In genomic region chr13:75938811-75939525, GRCh38 we compare ENCODE assay signal across 26 cellular contexts.
DNase-seq lines count a peak whose midpoint lies in the region; ATAC-seq and TF ChIP-seq lines count a peak whose summit lies in the region.
"Had no signal": no experiment of that assay in that cellular context is flagged by ENCODE, and none has a peak within 500 bp of the region (broad histone marks: within the 10 kb centered on the region; RNA-seq: fewer than 3 reads in every experiment).

No MANE protein-coding gene starts in this region.

- no peak for TF ChIP-seq POLR2A in heart left ventricle (IDR thresholded peaks at IDR 0.05)

- H3K36me3 Mint-ChIP-seq in stimulated activated naive B cell treated with anti-CD40 and anti-IgM and Interleukin-4, amounts not matched to agents 10 μg/mL and 1 μg/mL and 100 μg/mL, for 72 hours = no peaks in the 10 kb centered on the region
- H3K36me3 Mint-ChIP-seq: CD4-positive, alpha-beta memory T cell; neural progenitor cell had no signal

- H3K9me3 ChIP-seq in heart left ventricle (peaks cover 0 to 4% (median 0%) of the 10 kb centered on the region in 12 donors), osteoblast (ENCODE audit: low read depth, low read length) (no peaks in the 10 kb centered on the region)
- H3K9me3 ChIP-seq: prostate gland, transverse colon had no signal

- TF ChIP-seq CTCF in heart left ventricle (IDR thresholded peaks at IDR 0.05) (no peak), osteoblast (IDR thresholded peaks at IDR 0.05; ENCODE audit: extremely low read depth, low read depth, low read length) (no peak)

- H3K4me3 ChIP-seq in heart left ventricle (no peak overlapping the region), osteoblast (ENCODE audit: insufficient read depth, low read length) (no peak overlapping the region)
- H3K4me3 ChIP-seq: heart right ventricle, neural progenitor cell, PC-9, prostate gland, transverse colon had no signal

- no peak for DNase-seq in left ventricle myocardium superior
- DNase-seq in heart left ventricle = no peak
- DNase-seq in fibroblast of peridontal ligament (ENCODE audit: extremely low read depth) = peak; percentile 79
- no peak for DNase-seq in osteoblast (ENCODE audit: insufficient read length, low spot score, missing footprints)
- no peak for DNase-seq in stimulated activated naive B cell treated with anti-CD40 and anti-IgM and Interleukin-4, amounts not matched to agents 10 μg/mL and 1 μg/mL and 100 μg/mL, for 72 hours
- no peak for DNase-seq in GM03348 (ENCODE audit: low spot score)
- DNase-seq in NCI-H345 treated with DMSO at 0.1 percent for 48 hours (lab: John Stamatoyannopoulos, UW; ENCODE audit: unreplicated experiment) = no peak
- DNase-seq: activated CD4-positive, alpha-beta T cell treated with anti-CD3 and anti-CD28 coated beads, Interleukin-2, amount 50 U/mL, for 1 hour; activated CD8-positive, alpha-beta memory T cell treated with anti-CD3 and anti-CD28 coated beads, Interleukin-2, amount 50 U/mL, for 4 hours; activated naive CD8-positive, alpha-beta T cell treated with anti-CD3 and anti-CD28 coated beads, Interleukin-2, amount 50 U/mL, for 24 hours; CD4-positive, alpha-beta memory T cell; DND-41; heart right ventricle; Karpas-422; NCI-H1092; NCI-H748 treated with DMSO at 0.1 percent for 48 hours; PC-9; SIG-M5; small intestine; transverse colon had no signal

- no peak overlapping the region for H3K27ac Mint-ChIP-seq in stimulated activated naive B cell treated with anti-CD40 and anti-IgM and Interleukin-4, amounts not matched to agents 10 μg/mL and 1 μg/mL and 100 μg/mL, for 72 hours
- H3K27ac Mint-ChIP-seq: activated naive CD8-positive, alpha-beta T cell treated with anti-CD3 and anti-CD28 coated beads, Interleukin-2, amount 50 U/mL, for 24 hours; CD4-positive, alpha-beta memory T cell; neural progenitor cell; stimulated activated naive CD8-positive, alpha-beta T cell treated with anti-CD3 and anti-CD28 coated beads, Interleukin-15, Interleukin-2, amounts not matched to agents 100 ng/mL and 50 ng/mL, for 24 hours had no signal

- H3K4me1 ChIP-seq in heart left ventricle = peaks cover 0 to 9% (median 0%) of the 10 kb centered on the region in 12 donors
- no peaks in the 10 kb centered on the region for H3K4me1 ChIP-seq in osteoblast (ENCODE audit: insufficient read depth, low read length)
- H3K4me1 ChIP-seq: heart right ventricle, neural progenitor cell, prostate gland, transverse colon had no signal

- ATAC-seq in left ventricle myocardium superior = peak; percentile 45
- no peak for ATAC-seq in heart left ventricle
- ATAC-seq in stimulated activated naive B cell treated with anti-CD40 and anti-IgM and Interleukin-4, amounts not matched to agents 10 μg/mL and 1 μg/mL and 100 μg/mL, for 72 hours (replicated peaks) = no peak
- ATAC-seq: activated naive CD8-positive, alpha-beta T cell treated with anti-CD3 and anti-CD28 coated beads, Interleukin-2, amount 50 U/mL, for 24 hours; heart right ventricle had no signal

- WGBS in heart left ventricle, 4 donors = 45 to 69% (median 62%) methylated on average over 2 of the region's 2 CpGs
- 50 to 75% (median 51%) methylated on average over 2 of the region's 2 CpGs for WGBS in adipose tissue, 3 donors

- H3K4me2 ChIP-seq in osteoblast (ENCODE audit: insufficient read depth, low read length) = no peak overlapping the region
- H3K4me2 ChIP-seq: neural progenitor cell, PC-9 had no signal

- intact Hi-C loops in left ventricle myocardium superior (cut with micrococcal nuclease) (no loop called here), heart left ventricle (cut with DNase I) (no loop called here)

- H3K27me3 ChIP-seq in heart left ventricle (no peaks in the 10 kb centered on the region), osteoblast (ENCODE audit: insufficient read depth, low read length) (no peaks in the 10 kb centered on the region)
- H3K27me3 ChIP-seq: heart right ventricle, neural progenitor cell, transverse colon had no signal

- H2AFZ ChIP-seq in osteoblast (ENCODE audit: low read length) = no peak overlapping the region
- H2AFZ ChIP-seq: neural progenitor cell had no signal

- no peaks in the 10 kb centered on the region for H3K4me1 Mint-ChIP-seq in stimulated activated naive B cell treated with anti-CD40 and anti-IgM and Interleukin-4, amounts not matched to agents 10 μg/mL and 1 μg/mL and 100 μg/mL, for 72 hours
- H3K4me1 Mint-ChIP-seq: activated naive CD8-positive, alpha-beta T cell treated with anti-CD3 and anti-CD28 coated beads, Interleukin-2, amount 50 U/mL, for 24 hours; CD4-positive, alpha-beta memory T cell had no signal

- H3K79me2 ChIP-seq in osteoblast (ENCODE audit: insufficient read depth, low read length) = no peaks in the 10 kb centered on the region

- H3K27ac ChIP-seq in heart left ventricle (no peak overlapping the region), adipose tissue (ENCODE audit: low read depth, low read length) (peak overlapping the region; percentile 54), osteoblast (ENCODE audit: low read depth, low read length) (no peak overlapping the region)
- H3K27ac ChIP-seq: epithelial cell of prostate, heart right ventricle, neural progenitor cell, PC-9, prostate gland, VCaP had no signal

- H4K20me1 ChIP-seq in osteoblast (ENCODE audit: insufficient read depth, low read length) = no peaks in the 10 kb centered on the region

- H3K4me3 Mint-ChIP-seq in stimulated activated naive B cell treated with anti-CD40 and anti-IgM and Interleukin-4, amounts not matched to agents 10 μg/mL and 1 μg/mL and 100 μg/mL, for 72 hours = no peak overlapping the region
- H3K4me3 Mint-ChIP-seq: activated naive CD8-positive, alpha-beta T cell treated with anti-CD3 and anti-CD28 coated beads, Interleukin-2, amount 50 U/mL, for 24 hours; CD4-positive, alpha-beta memory T cell; neural progenitor cell; stimulated activated naive CD8-positive, alpha-beta T cell treated with anti-CD3 and anti-CD28 coated beads, Interleukin-15, Interleukin-2, amounts not matched to agents 100 ng/mL and 50 ng/mL, for 24 hours had no signal

- H3K27me3 Mint-ChIP-seq in stimulated activated naive B cell treated with anti-CD40 and anti-IgM and Interleukin-4, amounts not matched to agents 10 μg/mL and 1 μg/mL and 100 μg/mL, for 72 hours = peaks cover 0 to 3% of the 10 kb centered on the region in 2 donors
- H3K27me3 Mint-ChIP-seq: activated naive CD8-positive, alpha-beta T cell treated with anti-CD3 and anti-CD28 coated beads, Interleukin-2, amount 50 U/mL, for 24 hours had no signal

- H3K36me3 ChIP-seq in heart left ventricle = no peaks in the 10 kb centered on the region
- no peaks in the 10 kb centered on the region for H3K36me3 ChIP-seq in osteoblast (ENCODE audit: insufficient read depth, low read length)
- H3K36me3 ChIP-seq: heart right ventricle, neural progenitor cell, prostate gland, transverse colon had no signal

- H3K9me3 Mint-ChIP-seq in stimulated activated naive B cell treated with anti-CD40 and anti-IgM and Interleukin-4, amounts not matched to agents 10 μg/mL and 1 μg/mL and 100 μg/mL, for 72 hours = peaks cover 3 to 4% of the 10 kb centered on the region in 2 donors
- H3K9me3 Mint-ChIP-seq: activated naive CD8-positive, alpha-beta T cell treated with anti-CD3 and anti-CD28 coated beads, Interleukin-2, amount 50 U/mL, for 24 hours; stimulated activated naive CD8-positive, alpha-beta T cell treated with anti-CD3 and anti-CD28 coated beads, Interleukin-15, Interleukin-2, amounts not matched to agents 100 ng/mL and 50 ng/mL, for 24 hours had no signal
